In the genomic region with DNA sequence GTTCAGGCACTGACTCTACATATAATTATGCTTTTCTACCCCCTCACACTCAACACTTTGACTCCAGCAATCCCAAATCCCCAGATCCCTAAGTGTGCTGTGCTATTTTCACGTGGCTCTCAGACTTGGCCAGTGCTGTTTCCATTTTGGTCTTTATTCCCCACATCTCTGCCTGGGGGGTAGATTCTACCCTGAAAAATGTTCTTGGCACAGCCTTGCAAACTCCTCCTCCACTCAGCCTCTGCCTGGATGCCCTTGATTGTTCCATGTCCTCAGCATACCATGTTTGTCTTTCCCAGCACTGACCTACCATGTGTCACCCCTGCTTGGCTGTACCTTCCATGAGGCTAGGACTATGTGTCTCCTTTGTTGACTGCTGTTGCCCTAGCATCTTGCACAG, we compare ENCODE assay signal across 17 cellular contexts. TPM values are rescaled to one million over a fixed set of nuclear protein-coding genes. Genes with fewer than 3 reads are reported as not detected.
A peak's percentile ranks its signal among the peaks of the same experiment; 100 is the strongest.
DNase-seq lines count a peak whose midpoint lies in the region; ATAC-seq, FAIRE-seq and TF ChIP-seq lines count a peak whose summit lies in the region.
"Had no signal": no experiment of that assay in that cellular context is flagged by ENCODE, and none has a peak within 500 bp of the region (broad histone marks: within the 10 kb centered on the region; RNA-seq: fewer than 3 reads in every experiment).

No MANE protein-coding gene starts in this region.

- no peak for TF ChIP-seq POLR2A in HepG2 (IDR thresholded peaks at IDR 0.05; ENCODE audit: insufficient read depth in 1 of 2, low read depth in 2 of 2, low read length in 2 of 2)
- TF ChIP-seq POLR2A in prostate gland (IDR thresholded peaks at IDR 0.05) = no peak

- H3K27me3 ChIP-seq in liver (ENCODE audit: control insufficient read depth in 4 of 4, insufficient read depth in 4 of 4, low read length in 3 of 4) = no peaks in the 10 kb centered on the region
- H3K27me3 ChIP-seq in HepG2 (ENCODE audit: control insufficient read depth in 1 of 2, insufficient read depth in 2 of 2, low read length in 2 of 2) = no peaks in the 10 kb centered on the region
- no peaks in the 10 kb centered on the region for H3K27me3 ChIP-seq in left ventricle myocardium inferior (ENCODE audit: low read depth)
- H3K27me3 ChIP-seq in prostate gland (replicated peaks; ENCODE audit: insufficient read depth) = no peaks in the 10 kb centered on the region
- H3K27me3 ChIP-seq in H7 (ENCODE audit: control insufficient read depth, insufficient read depth, low read length) = no peaks in the 10 kb centered on the region
- H3K27me3 ChIP-seq: colonic mucosa, neutrophil, stomach had no signal

- CTCF ChIA-PET in HepG2 (lab: Yijun Ruan, JAX; ENCODE audit: low intra/inter-chr PET ratio, low total read pairs) = no interaction called here

- TF ChIP-seq EP300 in HepG2 (IDR thresholded peaks at IDR 0.05; ENCODE audit: low read depth in 2 of 2, low read length in 2 of 2) (no peak), HepG2 (CRISPR knock-in tag; IDR thresholded peaks at IDR 0.05; ENCODE audit: borderline replicate concordance) (no peak)

- no peak; the same call in 1 of the 3 replicates for ATAC-seq in HepG2
- ATAC-seq in stimulated activated naive CD8-positive, alpha-beta T cell treated with anti-CD3 and anti-CD28 coated beads, Interleukin-15, amount 100 ng/mL, for 72 hours = no peak
- ATAC-seq: CD8-positive, alpha-beta T cell; GM12878 had no signal

- TF ChIP-seq RAD21 in liver (IDR thresholded peaks at IDR 0.05) = peak; percentile 28 to 37
- TF ChIP-seq RAD21 in HepG2 (CRISPR knock-in tag; IDR thresholded peaks at IDR 0.05) = no peak

- H3K79me2 ChIP-seq in HepG2 (ENCODE audit: insufficient read depth, low read length) = no peaks in the 10 kb centered on the region

- intact Hi-C loops in HepG2 (cut with micrococcal nuclease; ENCODE audit: unreplicated experiment) (no loop called here), left ventricle myocardium inferior (cut with micrococcal nuclease) (no loop called here), prostate gland (cut with DNase I) (no loop called here)

- POLR2A ChIA-PET in HepG2 (lab: Yijun Ruan, JAX) = no interaction called here

- H3K4me3 ChIP-seq in liver (ENCODE audit: low read depth in 1 of 3, low read length in 3 of 3) = no peak overlapping the region
- no peak overlapping the region for H3K4me3 ChIP-seq in HepG2 (replicated peaks in 1 of 3; ENCODE audit: insufficient read depth in 1 of 3, low read depth in 2 of 3, low read length in 3 of 3)
- H3K4me3 ChIP-seq in left ventricle myocardium inferior = no peak overlapping the region
- no peak overlapping the region for H3K4me3 ChIP-seq in prostate gland
- H3K4me3 ChIP-seq in H7 (ENCODE audit: insufficient read depth, low read depth, low read length) = no peak overlapping the region
- H3K4me3 ChIP-seq: colonic mucosa, GM12878, stomach had no signal

- H3K4me3 Mint-ChIP-seq in stimulated activated naive CD8-positive, alpha-beta T cell treated with anti-CD3 and anti-CD28 coated beads, Interleukin-15, amount 100 ng/mL, for 72 hours = no peak overlapping the region
- H3K4me3 Mint-ChIP-seq: activated naive CD8-positive, alpha-beta T cell treated with anti-CD3 and anti-CD28 coated beads, Interleukin-2, amount 10 ng/mL, durations not matched to agents 7 days and 5 days; CD8-positive, alpha-beta T cell had no signal

- H3K9me3 ChIP-seq in liver (ENCODE audit: control insufficient read depth in 4 of 4, low read length in 3 of 4) (no peaks in the 10 kb centered on the region), HepG2 (ENCODE audit: low read length) (no peaks in the 10 kb centered on the region), left ventricle myocardium inferior (replicated peaks) (no peaks in the 10 kb centered on the region), prostate gland (no peaks in the 10 kb centered on the region)
- H3K9me3 ChIP-seq: colonic mucosa, neutrophil, stomach had no signal

- no peaks in the 10 kb centered on the region for H4K20me1 ChIP-seq in HepG2 (ENCODE audit: insufficient read depth, low read length)

- H3K9me3 Mint-ChIP-seq in stimulated activated naive CD8-positive, alpha-beta T cell treated with anti-CD3 and anti-CD28 coated beads, Interleukin-15, amount 100 ng/mL, for 72 hours = peaks cover 4 to 10% of the 10 kb centered on the region in 2 donors

- no peak overlapping the region for H2AFZ ChIP-seq in HepG2 (ENCODE audit: low read length)

- peaks cover 6 to 15% (median 9%) of the 10 kb centered on the region in 4 donors for H3K4me1 ChIP-seq in liver (ENCODE audit: control insufficient read depth in 4 of 4, insufficient read depth in 4 of 4, low read length in 3 of 4)
- no peaks in the 10 kb centered on the region for H3K4me1 ChIP-seq in HepG2 (ENCODE audit: insufficient read depth, low read length)
- H3K4me1 ChIP-seq in left ventricle myocardium inferior = peaks cover 63% of the 10 kb centered on the region
- no peaks in the 10 kb centered on the region for H3K4me1 ChIP-seq in prostate gland (replicated peaks)
- H3K4me1 ChIP-seq: colonic mucosa had no signal

- H3K27ac ChIP-seq in liver (ENCODE audit: low read depth in 1 of 2, low read length in 2 of 2) (peak overlapping the region in 1 of 2 donors; percentile 17), HepG2 (ENCODE audit: extremely low read length, insufficient read depth, low read length) (no peak overlapping the region), left ventricle myocardium inferior (replicated peaks) (peak overlapping the region; percentile 92), prostate gland (peak overlapping the region in 1 of 2 donors; percentile 22)
- H3K27ac ChIP-seq: colonic mucosa, neutrophil had no signal

- 21% methylated on average over 1 of the region's 1 CpG for WGBS in liver
- WGBS in HepG2 (ENCODE audit: low lambda C conversion rate) = 55% methylated on average over 1 of the region's 1 CpG
- WGBS in prostate gland = 10% methylated on average over 1 of the region's 1 CpG

- H3K36me3 ChIP-seq in liver (ENCODE audit: control insufficient read depth in 4 of 4, insufficient read depth in 3 of 4, low read depth in 1 of 4, low read length in 3 of 4) (no peaks in the 10 kb centered on the region), HepG2 (replicated peaks in 1 of 2; ENCODE audit: control insufficient read depth in 1 of 2, insufficient read depth in 2 of 2, low read length in 2 of 2) (peaks cover 0 to 3% of the 10 kb centered on the region in 2 experiments; a peak in 2 of 5 replicates), left ventricle myocardium inferior (no peaks in the 10 kb centered on the region), prostate gland (no peaks in the 10 kb centered on the region), H7 (replicated peaks; ENCODE audit: control insufficient read depth, insufficient read depth, low read length) (no peaks in the 10 kb centered on the region)
- H3K36me3 ChIP-seq: colonic mucosa, neutrophil had no signal

- no peak overlapping the region for H3K9ac ChIP-seq in liver (ENCODE audit: low read depth in 1 of 2, low read length in 2 of 2)
- no peak overlapping the region for H3K9ac ChIP-seq in HepG2 (ENCODE audit: insufficient read depth, low read depth, low read length)

- no peak for DNase-seq in HepG2 (ENCODE audit: low spot score)
- peak; percentile 46 for DNase-seq in left ventricle myocardium inferior
- DNase-seq in prostate gland (ENCODE audit: low spot score) = peak; percentile 59
- DNase-seq in stimulated activated naive CD8-positive, alpha-beta T cell treated with anti-CD3 and anti-CD28 coated beads, Interleukin-15, amount 100 ng/mL, for 72 hours = no peak
- DNase-seq in cerebellar nuclear complex (lab: John Stamatoyannopoulos, UW) = no peak
- no peak for DNase-seq in stimulated activated CD4-positive, alpha-beta T cell treated with anti-CD3 and anti-CD28 coated beads, Interleukin-2, amount 100 ng/mL, for 48 hours
- DNase-seq in H7 = no peak
- DNase-seq: activated naive CD8-positive, alpha-beta T cell treated with anti-CD3 and anti-CD28 coated beads, Interleukin-2, amount 10 ng/mL, durations not matched to agents 7 days and 5 days; CD8-positive, alpha-beta T cell; colonic mucosa; NCI-H2081 treated with DMSO at 0.1 percent for 48 hours; NCI-H82; stomach; T-helper 2 cell had no signal

- no peak overlapping the region for H3K27ac Mint-ChIP-seq in stimulated activated naive CD8-positive, alpha-beta T cell treated with anti-CD3 and anti-CD28 coated beads, Interleukin-15, amount 100 ng/mL, for 72 hours
- H3K27ac Mint-ChIP-seq: activated naive CD8-positive, alpha-beta T cell treated with anti-CD3 and anti-CD28 coated beads, Interleukin-2, amount 10 ng/mL, durations not matched to agents 7 days and 5 days; CD8-positive, alpha-beta T cell had no signal

- TF ChIP-seq CTCF in liver (IDR thresholded peaks at IDR 0.05; ENCODE audit: low read depth, low read length, missing input control) (no peak), HepG2 (CRISPR knock-in tag; IDR thresholded peaks at IDR 0.05) (no peak), left ventricle myocardium inferior (IDR thresholded peaks at IDR 0.05; ENCODE audit: borderline replicate concordance) (no peak), prostate gland (IDR thresholded peaks at IDR 0.05) (no peak)

- H3K4me1 Mint-ChIP-seq in stimulated activated naive CD8-positive, alpha-beta T cell treated with anti-CD3 and anti-CD28 coated beads, Interleukin-15, amount 100 ng/mL, for 72 hours = no peaks in the 10 kb centered on the region
- H3K4me1 Mint-ChIP-seq: activated naive CD8-positive, alpha-beta T cell treated with anti-CD3 and anti-CD28 coated beads, Interleukin-2, amount 10 ng/mL, durations not matched to agents 7 days and 5 days had no signal

- no peak for FAIRE-seq in HepG2 (lab: Jason Lieb, UNC)
- FAIRE-seq: GM12878 had no signal

- no peak overlapping the region for H3K4me2 ChIP-seq in HepG2 (ENCODE audit: low read depth, low read length)

- no peaks in the 10 kb centered on the region for H3K27me3 Mint-ChIP-seq in stimulated activated naive CD8-positive, alpha-beta T cell treated with anti-CD3 and anti-CD28 coated beads, Interleukin-15, amount 100 ng/mL, for 72 hours
- H3K27me3 Mint-ChIP-seq: activated naive CD8-positive, alpha-beta T cell treated with anti-CD3 and anti-CD28 coated beads, Interleukin-2, amount 10 ng/mL, durations not matched to agents 7 days and 5 days had no signal

- in situ Hi-C loops in HepG2 (cut with HindIII; ENCODE audit: extremely low pct_ligation_motif_present, low pct_unique_long_range_greater_than_20kb) = no loop called here

- no TSS peak for BruUV-seq in HepG2 (replicated peaks; lab: Mats Ljungman, UMichigan)

RNA-seq across cellular contexts. Expression of a gene that starts 43.0 kb away (rescaled TPM):
- total RNA-seq in liver = 10 to 100 TPM in 1 of 2 donors, 1 to 10 TPM in 1; 4.7 to 17.2 TPM
- 10 to 100 TPM; 30.5 to 41.7 TPM for polyA plus RNA-seq in liver
- 24.1 and 30.0 TPM in 2 replicates for total RNA-seq in HepG2 (2016; rRNA removed; fragmentation: Illumina TruSeq; extraction: Trizol)
- 25.5 and 29.4 TPM in 2 replicates for total RNA-seq in HepG2 (2016; cell fraction: cytosol; rRNA removed; fragmentation: Illumina TruSeq; extraction: Trizol; ENCODE audit: low read depth)
- total RNA-seq in HepG2 (2016; cell fraction: insoluble cytoplasmic fraction; rRNA removed; fragmentation: Illumina TruSeq; extraction: Trizol) = 24.7 and 31.9 TPM in 2 replicates
- total RNA-seq in HepG2 (2016; cell fraction: membrane; rRNA removed; fragmentation: Illumina TruSeq; extraction: Trizol) = 28.9 and 35.6 TPM in 2 replicates
- 15.6 and 16.2 TPM in 2 replicates for total RNA-seq in HepG2 (2016; cell fraction: nucleus; rRNA removed; fragmentation: Illumina TruSeq; extraction: Trizol)
- polyA plus RNA-seq in HepG2 (2011; rRNA removed) = 19.7 and 26.0 TPM in 2 replicates
- polyA plus RNA-seq in HepG2 (2011; cell fraction: cytosol; rRNA removed) = 28.8 and 35.4 TPM in 2 replicates
- 8.9 and 9.0 TPM in 2 replicates for polyA plus RNA-seq in HepG2 (2011; cell fraction: nucleus; rRNA removed)
- 30.1 and 34.1 TPM in 2 replicates for polyA plus RNA-seq in HepG2 (2012)
- polyA plus RNA-seq in HepG2 (2016; cell fraction: cytosol; fragmentation: Illumina TruSeq; extraction: Trizol; ENCODE audit: low read depth) = 109 and 135 TPM in 2 replicates
- 95.1 and 107 TPM in 2 replicates for polyA plus RNA-seq in HepG2 (2016; cell fraction: insoluble cytoplasmic fraction; fragmentation: Illumina TruSeq; extraction: Trizol; ENCODE audit: low read depth)
- polyA plus RNA-seq in HepG2 (2016; cell fraction: membrane; fragmentation: Illumina TruSeq; extraction: Trizol; ENCODE audit: low read depth) = 101 and 113 TPM in 2 replicates
- polyA plus RNA-seq in HepG2 (2016; cell fraction: nucleus; fragmentation: Illumina TruSeq; extraction: Trizol; ENCODE audit: insufficient read depth, low read depth) = 51.3 and 52.8 TPM in 2 replicates
- polyA minus RNA-seq in HepG2 (2011; rRNA and poly(A)+ RNA removed; ENCODE audit: low replicate concordance) = 11.0 and 13.3 TPM in 2 replicates
- polyA minus RNA-seq in HepG2 (2011; cell fraction: cytosol; rRNA and poly(A)+ RNA removed) = 8.1 and 11.8 TPM in 2 replicates
- 12.6 and 14.2 TPM in 2 replicates for polyA minus RNA-seq in HepG2 (2011; cell fraction: nucleus; rRNA and poly(A)+ RNA removed)
- total RNA-seq in left ventricle myocardium inferior = 43.4 TPM
- 10 to 100 TPM in 1 of 2 donors, 1 to 10 TPM in 1; 9.6 to 17.8 TPM for total RNA-seq in prostate gland
- 9.3 and 10.0 TPM in 2 replicates for total RNA-seq in H7 (2014; rRNA removed; shearing (Covaris generic))

Comparison
In these comparisons a context has a peak if more than half of its experiments do, and no peak if none do; other contexts are left out.
1. DNase-seq: peak in left ventricle myocardium inferior (single experiment) and prostate gland (single experiment); none in HepG2 (single experiment), stimulated activated naive CD8-positive, alpha-beta T cell treated with anti-CD3 and anti-CD28 coated beads, Interleukin-15, amount 100 ng/mL, for 72 hours (0 of 2), cerebellar nuclear complex (0 of 2), stimulated activated CD4-positive, alpha-beta T cell treated with anti-CD3 and anti-CD28 coated beads, Interleukin-2, amount 100 ng/mL, for 48 hours (0 of 2) and H7 (single experiment).